Comparison of ENCODE assay signal across 1 cellular context in genomic region chr10:23556727-23557440, GRCh38.
TF ChIP-seq lines count a peak whose summit lies in the region.

No MANE protein-coding gene starts in this region.

TF ChIP-seq in SK-N-SH, 30 proteins besides CTCF, POLR2A, EP300 and RAD21 (continued from another document):
- peak; percentile 97 for TF ChIP-seq JUND (IDR thresholded peaks at IDR 0.05)
- TF ChIP-seq IRF3 (IDR thresholded peaks at IDR 0.05; ENCODE audit: low read depth, low read length), result no peak
- TF ChIP-seq FOXJ3 (CRISPR knock-in tag; IDR thresholded peaks at IDR 0.05), result no peak
- no peak for TF ChIP-seq USF2 (IDR thresholded peaks at IDR 0.05; ENCODE audit: borderline replicate concordance, low read depth, low read length)
- no peak for TF ChIP-seq EZH2phosphoT487 (IDR thresholded peaks at IDR 0.05; ENCODE audit: borderline replicate concordance, low read depth)
- no peak for TF ChIP-seq MXI1 (IDR thresholded peaks at IDR 0.05; ENCODE audit: low read depth, low read length)
- TF ChIP-seq ZBTB33 (IDR thresholded peaks at IDR 0.05; ENCODE audit: borderline replicate concordance, low read depth), result no peak; the same call in none of the 2 replicates
- TF ChIP-seq SIN3A (IDR thresholded peaks at IDR 0.05; ENCODE audit: borderline replicate concordance, low read depth, low read length), result peak; percentile 69; the same call in 1 of the 2 replicates
- TF ChIP-seq POLR2AphosphoS5 (IDR thresholded peaks at IDR 0.05; ENCODE audit: low read depth, low read length), result peak; percentile 83; the same call in 1 of the 2 replicates
- TF ChIP-seq GABPA (IDR thresholded peaks at IDR 0.05; ENCODE audit: low read depth), result no peak
- TF ChIP-seq RXRA (IDR thresholded peaks at IDR 0.05; ENCODE audit: borderline replicate concordance, low read depth), result peak; percentile 73; the same call in 1 of the 2 replicates
- TF ChIP-seq GATA2 (CRISPR knock-in tag; IDR thresholded peaks at IDR 0.05), result no peak
- no peak for TF ChIP-seq USF1 (IDR thresholded peaks at IDR 0.05; ENCODE audit: borderline replicate concordance, low read depth)
